13 cellular contexts compared by ENCODE assay signal in genomic region chr6:13406051-13406477, GRCh38.
DNase-seq lines count a peak whose midpoint lies in the region; ATAC-seq and TF ChIP-seq lines count a peak whose summit lies in the region.
"Had no signal": no experiment of that assay in that cellular context is flagged by ENCODE, and none has a peak within 500 bp of the region (broad histone marks: within the 10 kb centered on the region; RNA-seq: fewer than 3 reads in every experiment).

No MANE protein-coding gene starts in this region.

- H3K4me3 ChIP-seq in heart left ventricle (no peak overlapping the region), upper lobe of right lung (no peak overlapping the region)
- H3K4me3 ChIP-seq: ascending aorta had no signal

- H3K36me3 ChIP-seq in heart left ventricle, result no peaks in the 10 kb centered on the region
- H3K36me3 ChIP-seq in upper lobe of right lung, result no peaks in the 10 kb centered on the region
- H3K36me3 ChIP-seq: ascending aorta had no signal

- WGBS in heart left ventricle, 4 donors, result 49 to 60% (median 52%) methylated on average over 9 of the region's 9 CpGs

- H3K4me1 ChIP-seq in heart left ventricle (peaks cover 19 to 87% (median 66%) of the 10 kb centered on the region in 12 donors), upper lobe of right lung (peaks cover 54% of the 10 kb centered on the region)

- ATAC-seq in heart left ventricle, result peak; percentile 15 to 58 (median 44)
- peak; percentile 42 for ATAC-seq in upper lobe of right lung
- no peak for ATAC-seq in HG02678 (IDR thresholded peaks at IDR 0.05; ENCODE audit: unreplicated experiment)
- ATAC-seq in HG03139 (IDR thresholded peaks at IDR 0.05; ENCODE audit: unreplicated experiment), result no peak
- ATAC-seq: activated T-cell treated with anti-CD3 and anti-CD28 coated beads, Interleukin-2, amount 50 U/mL, for 72 hours had no signal

- no peak for TF ChIP-seq POLR2A in heart left ventricle (IDR thresholded peaks at IDR 0.05)

- no peak for TF ChIP-seq CTCF in heart left ventricle (IDR thresholded peaks at IDR 0.05)
- no peak for TF ChIP-seq CTCF in upper lobe of right lung (IDR thresholded peaks at IDR 0.05)

- H3K27me3 ChIP-seq in heart left ventricle, result no peaks in the 10 kb centered on the region
- no peaks in the 10 kb centered on the region for H3K27me3 ChIP-seq in upper lobe of right lung
- H3K27me3 ChIP-seq: ascending aorta had no signal

- peak; percentile 10 for DNase-seq in SIG-M5 treated with dmso at 0.1 percent for 504 hours (lab: John Stamatoyannopoulos, UW; ENCODE audit: unreplicated experiment)
- DNase-seq in SIG-M5 (lab: John Stamatoyannopoulos, UW), result no peak
- DNase-seq in heart left ventricle, result no peak
- DNase-seq in occipital lobe (lab: John Stamatoyannopoulos, UW), result peak; percentile 52
- DNase-seq in upper lobe of right lung, result no peak
- no peak for DNase-seq in RKO (ENCODE audit: low spot score)
- DNase-seq: activated T-cell treated with anti-CD3 and anti-CD28 coated beads, Interleukin-2, amount 50 U/mL, for 72 hours; DMS153; effector memory CD4-positive, alpha-beta T cell; mesenchymal stem cell had no signal

- H3K27ac ChIP-seq in heart left ventricle (peak overlapping the region; percentile 42 to 93 (median 78)), upper lobe of right lung (peak overlapping the region; percentile 11)
- H3K27ac ChIP-seq: ascending aorta had no signal

- H3K9me3 ChIP-seq in heart left ventricle, result no peaks in the 10 kb centered on the region
- no peaks in the 10 kb centered on the region for H3K9me3 ChIP-seq in upper lobe of right lung
- H3K9me3 ChIP-seq: ascending aorta had no signal

- intact Hi-C loops in heart left ventricle (cut with DNase I), result loop anchor here in 5 of 10 donors (5.0 to 10.0 kb wide), 4 partner anchors 44 to 131 kb away; no protein-coding TSS in a partner anchor
- intact Hi-C loops in upper lobe of right lung (cut with DNase I), result no loop called here

Comparison
In these comparisons a context has a peak if more than half of its experiments do, and no peak if none do; other contexts are left out.
1. DNase-seq: peak in SIG-M5 treated with dmso at 0.1 percent for 504 hours (single experiment) and occipital lobe (single experiment); none in SIG-M5 (single experiment), heart left ventricle (0 of 5), upper lobe of right lung (single experiment) and RKO (single experiment).
2. ATAC-seq: peak in heart left ventricle (4 of 4) and upper lobe of right lung (single experiment); none in HG02678 (single experiment) and HG03139 (single experiment).